In genomic region chr7:105815580-105815979, GRCh38 we compare ENCODE assay signal across 26 cellular contexts.
"Had no signal": no experiment of that assay in that cellular context is flagged by ENCODE, and none has a peak within 500 bp of the region (broad histone marks: within the 10 kb centered on the region; RNA-seq: fewer than 3 reads in every experiment).

No MANE protein-coding gene starts in this region.

- H3K9me3 Mint-ChIP-seq: activated CD8-positive, alpha-beta T cell treated with anti-CD3 and anti-CD28 coated beads for 36 hours; activated naive CD4-positive, alpha-beta T cell treated with anti-CD3 and anti-CD28 coated beads, Interleukin-2, amount 50 U/mL, for 72 hours; activated T-cell treated with anti-CD3 and anti-CD28 coated beads, Interleukin-2, amount 50 U/mL, for 4 hours; central memory CD8-positive, alpha-beta T cell; mesothelial cell of epicardium; naive B cell; stimulated activated effector memory CD8-positive, alpha-beta T cell treated with anti-CD3 and anti-CD28 coated beads, Interleukin-12 subunit alpha, Interleukin-12 subunit beta, amount 100 ng/mL, for 72 hours; stimulated activated naive CD8-positive, alpha-beta T cell treated with anti-CD3 and anti-CD28 coated beads, Interleukin-15, amount 100 ng/mL, for 72 hours; T-helper 1 cell treated with Interleukin-12 subunit alpha and Interleukin-12 subunit beta and Interleukin-4 antibody, amounts not matched to agents 30 μg/mL and 1 μg/mL, for 36 hours had no signal

- H3K4me1 ChIP-seq: pancreas, prostate gland, thyroid gland had no signal

- H3K4me3 ChIP-seq: breast epithelium, pancreas, prostate gland, sigmoid colon, thyroid gland, upper lobe of left lung had no signal

- DNase-seq: activated CD4-positive, alpha-beta T cell treated with anti-CD3 and anti-CD28 coated beads, Interleukin-2, amount 50 U/mL, for 1 hour; activated CD8-positive, alpha-beta T cell treated with anti-CD3 and anti-CD28 coated beads for 36 hours; activated naive CD4-positive, alpha-beta T cell; activated T-cell treated with anti-CD3 and anti-CD28 coated beads, Interleukin-2, amount 50 U/mL, for 4 hours; effector CD8-positive, alpha-beta T cell; head of caudate nucleus; hippocampal formation; left colon; mammary epithelial cell; naive B cell; pancreas; retina; sigmoid colon; small intestine; stimulated activated CD4-positive, alpha-beta T cell treated with anti-CD3 and anti-CD28 coated beads, Interleukin-4, amount 100 ng/mL, for 24 hours; stimulated activated naive CD8-positive, alpha-beta T cell treated with anti-CD3 and anti-CD28 coated beads, Interleukin-15, amount 100 ng/mL, for 72 hours; substantia nigra; thyroid gland; upper lobe of left lung had no signal

- ATAC-seq: activated CD8-positive, alpha-beta T cell treated with anti-CD3 and anti-CD28 coated beads for 36 hours; activated naive CD4-positive, alpha-beta T cell treated with anti-CD3 and anti-CD28 coated beads, Interleukin-2, amount 50 U/mL, for 72 hours; activated T-cell treated with anti-CD3 and anti-CD28 coated beads, Interleukin-2, amount 50 U/mL, for 4 hours; left colon; pancreas; stimulated activated effector memory CD8-positive, alpha-beta T cell treated with anti-CD3 and anti-CD28 coated beads, Interleukin-12 subunit alpha, Interleukin-12 subunit beta, amount 100 ng/mL, for 72 hours; stimulated activated naive CD8-positive, alpha-beta T cell treated with anti-CD3 and anti-CD28 coated beads, Interleukin-15, amount 100 ng/mL, for 72 hours had no signal

- H3K27ac Mint-ChIP-seq: activated CD8-positive, alpha-beta T cell treated with anti-CD3 and anti-CD28 coated beads for 36 hours; activated naive CD4-positive, alpha-beta T cell treated with anti-CD3 and anti-CD28 coated beads, Interleukin-2, amount 50 U/mL, for 72 hours; mesothelial cell of epicardium; stimulated activated effector memory CD8-positive, alpha-beta T cell treated with anti-CD3 and anti-CD28 coated beads, Interleukin-12 subunit alpha, Interleukin-12 subunit beta, amount 100 ng/mL, for 72 hours; T-helper 1 cell treated with Interleukin-12 subunit alpha and Interleukin-12 subunit beta and Interleukin-4 antibody, amounts not matched to agents 30 μg/mL and 1 μg/mL, for 36 hours had no signal

- H3K27me3 ChIP-seq: breast epithelium, pancreas, sigmoid colon, thyroid gland, upper lobe of left lung had no signal

- H3K27me3 Mint-ChIP-seq: activated CD8-positive, alpha-beta T cell treated with anti-CD3 and anti-CD28 coated beads for 36 hours; central memory CD8-positive, alpha-beta T cell had no signal

- H3K36me3 ChIP-seq: breast epithelium, pancreas, prostate gland, sigmoid colon, thyroid gland, upper lobe of left lung had no signal

- H3K36me3 Mint-ChIP-seq: mesothelial cell of epicardium; naive B cell; stimulated activated effector memory CD8-positive, alpha-beta T cell treated with anti-CD3 and anti-CD28 coated beads, Interleukin-12 subunit alpha, Interleukin-12 subunit beta, amount 100 ng/mL, for 72 hours had no signal

- H3K27ac ChIP-seq: pancreas, prostate gland, sigmoid colon, thyroid gland, upper lobe of left lung had no signal

- H3K9me3 ChIP-seq: breast epithelium, pancreas, prostate gland, sigmoid colon, thyroid gland, upper lobe of left lung had no signal

- H3K4me3 Mint-ChIP-seq: activated CD8-positive, alpha-beta T cell treated with anti-CD3 and anti-CD28 coated beads for 36 hours; activated T-cell treated with anti-CD3 and anti-CD28 coated beads, Interleukin-2, amount 50 U/mL, for 4 hours; central memory CD8-positive, alpha-beta T cell; mesothelial cell of epicardium; stimulated activated effector memory CD8-positive, alpha-beta T cell treated with anti-CD3 and anti-CD28 coated beads, Interleukin-12 subunit alpha, Interleukin-12 subunit beta, amount 100 ng/mL, for 72 hours; stimulated activated naive CD8-positive, alpha-beta T cell treated with anti-CD3 and anti-CD28 coated beads, Interleukin-15, amount 100 ng/mL, for 72 hours; T-helper 1 cell treated with Interleukin-12 subunit alpha and Interleukin-12 subunit beta and Interleukin-4 antibody, amounts not matched to agents 30 μg/mL and 1 μg/mL, for 36 hours had no signal
